In the genomic region with DNA sequence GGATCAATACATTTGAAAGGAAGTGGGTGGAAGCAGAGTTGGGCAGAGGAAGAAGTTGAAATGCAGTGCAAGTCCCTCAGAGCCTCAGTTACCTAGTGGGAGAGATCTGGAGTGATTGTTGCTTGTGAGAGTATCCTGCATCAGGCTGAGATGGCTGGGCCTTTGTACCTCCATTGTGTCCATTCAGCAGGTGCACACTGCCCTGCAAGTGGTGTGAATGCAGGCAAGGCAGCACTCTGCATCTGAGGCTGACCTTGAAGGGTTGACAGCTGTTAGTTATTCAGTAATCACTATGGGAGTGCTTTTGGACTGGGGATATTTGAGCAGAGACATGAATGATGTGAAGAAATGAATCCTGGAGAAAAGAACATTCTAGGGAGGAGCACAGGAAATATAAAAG, we compare ENCODE assay signal across 19 cellular contexts.
"Had no signal": no experiment of that assay in that cellular context is flagged by ENCODE, and none has a peak within 500 bp of the region (broad histone marks: within the 10 kb centered on the region; RNA-seq: fewer than 3 reads in every experiment).

No MANE protein-coding gene starts in this region.

- H3K9me3 ChIP-seq: left ventricle myocardium inferior, prostate gland, spleen, thoracic aorta, upper lobe of left lung had no signal

- DNase-seq: activated B cell treated with CpG ODN at 0.5 μM for 24 hours; activated CD4-positive, alpha-beta T cell treated with anti-CD3 and anti-CD28 coated beads for 4 hours; activated CD4-positive, alpha-beta T cell treated with anti-CD3 and anti-CD28 coated beads, Interleukin-2, amount 50 U/mL, for 48 hours; activated gamma-delta T cell; activated T-cell treated with anti-CD3 and anti-CD28 coated beads, Interleukin-2, amount 50 U/mL, for 48 hours; anterior cingulate cortex; effector CD4-positive, alpha-beta T cell; foreskin melanocyte; immature natural killer cell; left ventricle myocardium inferior; midbrain; spleen; stimulated activated CD4-positive, alpha-beta T cell treated with anti-CD3 and anti-CD28 coated beads, Interleukin-4, amount 100 ng/mL, for 1 hour; stimulated activated naive CD4-positive, alpha-beta T cell; T-cell; T-helper 9 cell; upper lobe of left lung had no signal

- H3K4me3 ChIP-seq: left ventricle myocardium inferior, prostate gland, spleen, thoracic aorta, upper lobe of left lung had no signal

- H3K4me1 ChIP-seq: left ventricle myocardium inferior, prostate gland, upper lobe of left lung had no signal

- H3K27me3 ChIP-seq: spleen, upper lobe of left lung had no signal

- H3K36me3 ChIP-seq: left ventricle myocardium inferior, prostate gland, thoracic aorta, upper lobe of left lung had no signal

- H3K27ac ChIP-seq: left ventricle myocardium inferior, prostate gland, spleen, thoracic aorta, upper lobe of left lung had no signal

- ATAC-seq: T-cell had no signal
